ENCODE assay signal across 35 cellular contexts in the genomic region with DNA sequence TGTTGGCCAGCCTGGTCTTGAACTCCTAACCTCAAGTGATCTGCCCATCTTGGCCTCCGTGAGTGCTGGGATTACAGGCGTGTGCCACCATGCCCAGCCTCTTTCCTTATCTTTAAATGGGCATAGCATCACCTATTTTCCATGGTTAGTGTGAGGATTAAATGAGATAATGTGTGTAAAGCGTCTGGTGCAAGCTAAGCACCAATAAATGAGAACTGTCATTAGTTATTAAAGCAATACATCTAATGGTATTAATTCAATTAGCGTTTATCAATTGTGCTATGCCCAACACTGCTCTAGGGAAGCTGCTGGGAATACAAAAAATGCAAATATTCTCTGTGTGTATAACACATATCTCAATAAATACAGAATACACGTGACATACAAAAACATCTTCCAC.
"Had no signal": no experiment of that assay in that cellular context is flagged by ENCODE, and none has a peak within 500 bp of the region (broad histone marks: within the 10 kb centered on the region; RNA-seq: fewer than 3 reads in every experiment).

No MANE protein-coding gene starts in this region.

- H3K36me3 ChIP-seq: MG63 had no signal

- H3K9me3 ChIP-seq: MG63 had no signal

- DNase-seq: MG63, MM.1S, MV-4-11, NCI-H1048, NCI-H1092, NCI-H1092 treated with DMSO at 0.1 percent for 48 hours, NCI-H1105, NCI-H1105 treated with DMSO at 0.1 percent for 48 hours, NCI-H1417, NCI-H1417 treated with DMSO at 0.1 percent for 48 hours, NCI-H1436, NCI-H1436 treated with DMSO at 0.1 percent for 48 hours, NCI-H146, NCI-H1694, NCI-H1694 treated with DMSO at 0.1 percent for 48 hours, NCI-H187, NCI-H187 treated with DMSO at 0.1 percent for 48 hours, NCI-H1930, NCI-H2029, NCI-H2029 treated with DMSO at 0.1 percent for 48 hours, NCI-H2081, NCI-H2081 treated with DMSO at 0.1 percent for 48 hours, NCI-H2107, NCI-H2171, NCI-H2171 treated with DMSO at 0.1 percent for 48 hours, NCI-H2227 treated with DMSO at 0.1 percent for 48 hours, NCI-H226, NCI-H345, NCI-H446, NCI-H446 treated with DMSO at 0.1 percent for 48 hours, NCI-H510A, NCI-H510A treated with DMSO at 0.1 percent for 48 hours, NCI-H524, NCI-H524 treated with DMSO at 0.1 percent for 48 hours, NCI-H526 had no signal

- H3K4me3 ChIP-seq: MG63 had no signal
